ENCODE assay signal across 17 cellular contexts in the genomic region with DNA sequence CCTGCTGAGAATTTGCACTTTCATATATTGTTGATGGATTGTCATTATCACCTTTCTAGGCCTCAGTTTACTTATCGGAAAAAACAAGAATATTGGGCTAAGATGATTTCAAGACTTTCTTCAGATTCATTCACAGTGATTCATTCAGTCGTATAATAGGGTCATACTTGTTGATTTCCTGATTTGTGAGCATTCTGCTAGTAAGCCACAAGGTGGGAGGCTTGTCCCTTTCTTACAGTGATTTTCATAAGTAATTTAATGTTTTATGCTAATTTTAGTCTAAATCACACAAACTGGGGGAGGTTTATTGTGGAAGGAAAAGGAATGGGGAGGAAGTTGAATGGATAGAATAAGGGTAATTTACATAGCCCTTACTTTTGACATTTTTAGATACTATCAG.
A peak's percentile ranks its signal among the peaks of the same experiment; 100 is the strongest.
DNase-seq lines count a peak whose midpoint lies in the region; ATAC-seq and TF ChIP-seq lines count a peak whose summit lies in the region.
"Had no signal": no experiment of that assay in that cellular context is flagged by ENCODE, and none has a peak within 500 bp of the region (broad histone marks: within the 10 kb centered on the region; RNA-seq: fewer than 3 reads in every experiment).

No MANE protein-coding gene starts in this region.

- in situ Hi-C loops in GM13976 (cut with MboI; ENCODE audit: low sequenced_read_pairs, unreplicated experiment), result no loop called here

- DNase-seq in Daoy (ENCODE audit: low read depth) (peak; percentile 1), cardiac fibroblast (ENCODE audit: low read depth in 2 of 2) (peak; percentile 16 to 48), mesendoderm (peak; percentile 7), GM13976 (ENCODE audit: low spot score) (no peak), HuH-7.5 (ENCODE audit: low spot score) (no peak)
- no peak for DNase-seq in activated effector memory CD4-positive, alpha-beta T cell treated with Interleukin-2 at 50 U/mL for 16 hours
- DNase-seq: activated naive CD4-positive, alpha-beta T cell treated with anti-CD3 and anti-CD28 coated beads, Interleukin-2, amount 50 U/mL, for 16 hours; CD4-positive, alpha-beta T cell; kidney glomerular epithelial cell; naive B cell; NCI-H1092; NCI-H446; Right ventricle myocardium superior; substantia nigra had no signal

- no peak overlapping the region for H2AFZ ChIP-seq in Loucy (ENCODE audit: low read length)

- H3K27me3 ChIP-seq in Loucy (ENCODE audit: insufficient read depth, low read length, poor library complexity, severe bottlenecking) (no peaks in the 10 kb centered on the region), mesendoderm (ENCODE audit: insufficient read depth, low read length, poor library complexity) (no peaks in the 10 kb centered on the region)

- no peak overlapping the region for H2AK5ac ChIP-seq in mesendoderm (ENCODE audit: low read length)

- H4K5ac ChIP-seq in mesendoderm (ENCODE audit: low read length), result no peak overlapping the region

- no peaks in the 10 kb centered on the region for H3K9me3 ChIP-seq in Loucy (ENCODE audit: insufficient read depth, low read depth, low read length)

- no peak overlapping the region for H3K23ac ChIP-seq in mesendoderm (ENCODE audit: low read length)

- H3K9me2 ChIP-seq in Loucy (replicated peaks; ENCODE audit: low read depth, low read length), result no peaks in the 10 kb centered on the region

- TF ChIP-seq CTCF in Loucy (conservative IDR thresholded peaks at IDR 0.05; ENCODE audit: low read length) (peak; percentile 56), cardiac fibroblast (IDR thresholded peaks at IDR 0.05; ENCODE audit: low read depth, low read length) (peak; percentile 22), GM13976 (IDR thresholded peaks at IDR 0.05; ENCODE audit: borderline replicate concordance, control extremely low read depth, extremely low read depth, insufficient read depth, missing control alignments) (no peak)

- H4K8ac ChIP-seq in mesendoderm (ENCODE audit: low read depth, low read length), result no peak overlapping the region

- H3K27ac ChIP-seq in mesendoderm (ENCODE audit: low read depth, low read length), result no peak overlapping the region
- H3K27ac ChIP-seq: coronary artery had no signal

- WGBS in mesendoderm (ENCODE audit: extremely low coverage, insufficient coverage, low lambda C conversion rate), result no CpG with 5 or more reads among the region's 2 CpGs

- H3K79me2 ChIP-seq in Loucy (ENCODE audit: insufficient read depth, low read length), result no peaks in the 10 kb centered on the region
- no peaks in the 10 kb centered on the region for H3K79me2 ChIP-seq in mesendoderm (ENCODE audit: control insufficient read depth, insufficient read depth, low read length)

- no peak overlapping the region for H3K18ac ChIP-seq in mesendoderm (ENCODE audit: low read length)

- no peak overlapping the region for H3K56ac ChIP-seq in mesendoderm (ENCODE audit: low read length)

- no peak overlapping the region for H2BK15ac ChIP-seq in mesendoderm (replicated peaks; ENCODE audit: low read depth)

- H3K4me1 ChIP-seq in Loucy (ENCODE audit: insufficient read depth, low read length, poor library complexity, severe bottlenecking) (no peaks in the 10 kb centered on the region), mesendoderm (ENCODE audit: control insufficient read depth, low read depth, low read length) (no peaks in the 10 kb centered on the region)

- H3K36me3 ChIP-seq in Loucy (ENCODE audit: insufficient read depth, low read length) (no peaks in the 10 kb centered on the region), mesendoderm (ENCODE audit: control insufficient read depth, insufficient read depth, low read length) (no peaks in the 10 kb centered on the region)

- no peak overlapping the region for H2BK120ac ChIP-seq in mesendoderm (ENCODE audit: low read depth, low read length)

- no peaks in the 10 kb centered on the region for H3F3A ChIP-seq in Loucy (ENCODE audit: low read depth)

- H3K79me1 ChIP-seq in mesendoderm (ENCODE audit: low read length), result no peaks in the 10 kb centered on the region

- no peak overlapping the region for H3K4ac ChIP-seq in mesendoderm (ENCODE audit: low read depth, low read length)

- H3K4me2 ChIP-seq in Loucy (ENCODE audit: low read depth, low read length, poor library complexity, severe bottlenecking), result no peak overlapping the region
- H3K4me2 ChIP-seq in mesendoderm (ENCODE audit: low read length), result no peak overlapping the region

- H3K4me3 ChIP-seq in Loucy (ENCODE audit: low read length, poor library complexity, severe bottlenecking) (no peak overlapping the region), cardiac fibroblast (replicated peaks in 1 of 2; ENCODE audit: low read depth in 2 of 2, low read length in 2 of 2) (no peak overlapping the region), mesendoderm (ENCODE audit: low read length) (no peak overlapping the region)
- H3K4me3 ChIP-seq: coronary artery had no signal

- ATAC-seq in HG03565 (IDR thresholded peaks at IDR 0.05; ENCODE audit: unreplicated experiment), result no peak

- no peak overlapping the region for H2BK5ac ChIP-seq in mesendoderm (ENCODE audit: low read length)

- no peaks in the 10 kb centered on the region for H4K20me1 ChIP-seq in Loucy (ENCODE audit: insufficient read depth, low read length, poor library complexity, severe bottlenecking)

- H3K9ac ChIP-seq in Loucy (ENCODE audit: low read depth, low read length, poor library complexity, severe bottlenecking), result no peak overlapping the region
- H3K9ac ChIP-seq in mesendoderm (ENCODE audit: low read length), result no peak overlapping the region

Comparison
In these comparisons a context has a peak if more than half of its experiments do, and no peak if none do; other contexts are left out.
1. DNase-seq: peak in Daoy (single experiment), cardiac fibroblast (2 of 2) and mesendoderm (single experiment); none in GM13976 (single experiment), HuH-7.5 (single experiment) and activated effector memory CD4-positive, alpha-beta T cell treated with Interleukin-2 at 50 U/mL for 16 hours (single experiment).